ENCODE assay signal across 1 cellular context in genomic region chr6:87408721-87409155, GRCh38.
TF ChIP-seq lines count a peak whose summit lies in the region.

No MANE protein-coding gene starts in this region.

TF ChIP-seq in HepG2, 621 proteins besides CTCF, POLR2A, EP300 and RAD21 (continued from another document):
- TF ChIP-seq, protein P1, sequence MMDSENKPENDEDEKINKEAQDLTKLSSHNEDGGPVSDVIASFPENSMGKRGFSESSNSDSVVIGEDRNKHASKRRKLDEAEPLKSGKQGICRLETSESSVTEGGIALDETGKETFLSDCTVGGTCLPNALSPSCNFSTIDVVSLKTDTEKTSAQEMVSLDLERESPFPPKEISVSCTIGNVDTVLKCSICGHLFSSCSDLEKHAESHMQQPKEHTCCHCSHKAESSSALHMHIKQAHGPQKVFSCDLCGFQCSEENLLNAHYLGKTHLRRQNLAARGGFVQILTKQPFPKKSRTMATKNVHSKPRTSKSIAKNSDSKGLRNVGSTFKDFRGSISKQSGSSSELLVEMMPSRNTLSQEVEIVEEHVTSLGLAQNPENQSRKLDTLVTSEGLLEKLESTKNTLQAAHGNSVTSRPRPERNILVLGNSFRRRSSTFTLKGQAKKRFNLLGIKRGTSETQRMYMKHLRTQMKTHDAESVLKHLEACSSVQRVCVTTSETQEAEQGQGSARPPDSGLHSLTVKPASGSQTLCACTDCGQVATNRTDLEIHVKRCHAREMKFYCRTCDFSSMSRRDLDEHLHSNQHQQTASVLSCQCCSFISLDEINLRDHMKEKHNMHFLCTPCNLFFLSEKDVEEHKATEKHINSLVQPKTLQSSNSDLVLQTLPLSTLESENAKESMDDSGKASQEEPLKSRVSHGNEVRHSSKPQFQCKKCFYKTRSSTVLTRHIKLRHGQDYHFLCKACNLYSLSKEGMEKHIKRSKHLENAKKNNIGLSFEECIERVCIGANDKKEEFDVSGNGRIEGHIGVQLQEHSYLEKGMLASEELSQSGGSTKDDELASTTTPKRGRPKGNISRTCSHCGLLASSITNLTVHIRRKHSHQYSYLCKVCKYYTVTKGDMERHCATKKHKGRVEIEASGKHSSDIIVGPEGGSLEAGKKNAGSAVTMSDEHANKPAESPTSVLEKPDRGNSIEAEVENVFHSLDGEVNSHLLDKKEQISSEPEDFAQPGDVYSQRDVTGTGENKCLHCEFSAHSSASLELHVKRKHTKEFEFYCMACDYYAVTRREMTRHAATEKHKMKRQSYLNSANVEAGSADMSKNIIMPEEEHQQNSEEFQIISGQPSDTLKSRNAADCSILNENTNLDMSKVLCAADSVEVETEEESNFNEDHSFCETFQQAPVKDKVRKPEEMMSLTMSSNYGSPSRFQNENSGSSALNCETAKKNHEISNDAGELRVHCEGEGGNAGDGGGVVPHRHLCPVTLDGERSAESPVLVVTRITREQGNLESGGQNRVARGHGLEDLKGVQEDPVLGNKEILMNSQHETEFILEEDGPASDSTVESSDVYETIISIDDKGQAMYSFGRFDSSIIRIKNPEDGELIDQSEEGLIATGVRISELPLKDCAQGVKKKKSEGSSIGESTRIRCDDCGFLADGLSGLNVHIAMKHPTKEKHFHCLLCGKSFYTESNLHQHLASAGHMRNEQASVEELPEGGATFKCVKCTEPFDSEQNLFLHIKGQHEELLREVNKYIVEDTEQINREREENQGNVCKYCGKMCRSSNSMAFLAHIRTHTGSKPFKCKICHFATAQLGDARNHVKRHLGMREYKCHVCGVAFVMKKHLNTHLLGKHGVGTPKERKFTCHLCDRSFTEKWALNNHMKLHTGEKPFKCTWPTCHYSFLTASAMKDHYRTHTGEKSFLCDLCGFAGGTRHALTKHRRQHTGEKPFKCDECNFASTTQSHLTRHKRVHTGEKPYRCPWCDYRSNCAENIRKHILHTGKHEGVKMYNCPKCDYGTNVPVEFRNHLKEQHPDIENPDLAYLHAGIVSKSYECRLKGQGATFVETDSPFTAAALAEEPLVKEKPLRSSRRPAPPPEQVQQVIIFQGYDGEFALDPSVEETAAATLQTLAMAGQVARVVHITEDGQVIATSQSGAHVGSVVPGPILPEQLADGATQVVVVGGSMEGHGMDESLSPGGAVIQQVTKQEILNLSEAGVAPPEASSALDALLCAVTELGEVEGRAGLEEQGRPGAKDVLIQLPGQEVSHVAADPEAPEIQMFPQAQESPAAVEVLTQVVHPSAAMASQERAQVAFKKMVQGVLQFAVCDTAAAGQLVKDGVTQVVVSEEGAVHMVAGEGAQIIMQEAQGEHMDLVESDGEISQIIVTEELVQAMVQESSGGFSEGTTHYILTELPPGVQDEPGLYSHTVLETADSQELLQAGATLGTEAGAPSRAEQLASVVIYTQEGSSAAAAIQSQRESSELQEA (CRISPR knock-in tag; IDR thresholded peaks at IDR 0.05; ENCODE audit: not compliant biosample characterization): no peak
TF ChIP-seq in HepG2: peak in this region for 1.
